In genomic region chr18:78092901-78093300, GRCh38 we compare ENCODE assay signal across 21 cellular contexts.
"Had no signal": no experiment of that assay in that cellular context is flagged by ENCODE, and none has a peak within 500 bp of the region (broad histone marks: within the 10 kb centered on the region; RNA-seq: fewer than 3 reads in every experiment).

No MANE protein-coding gene starts in this region.

- H3K4me3 ChIP-seq: SJSA1, SK-N-MC had no signal

- H3K27me3 Mint-ChIP-seq: T-cell had no signal

- ATAC-seq: T-cell had no signal

- H3K4me1 ChIP-seq: SJSA1 had no signal

- H3K4me1 Mint-ChIP-seq: T-cell had no signal

- FAIRE-seq: RCC 7860 had no signal

- H3K4me3 Mint-ChIP-seq: T-cell had no signal

- H3K36me3 Mint-ChIP-seq: T-cell had no signal

- H3K27me3 ChIP-seq: SJSA1 had no signal

- H3K27ac ChIP-seq: SJSA1, SK-N-MC had no signal

- H3K27ac Mint-ChIP-seq: T-cell had no signal

- H3K36me3 ChIP-seq: SJSA1 had no signal

- DNase-seq: KBM-7, NCI-H1092, NCI-H1105 treated with DMSO at 0.1 percent for 48 hours, NCI-H1417 treated with DMSO at 0.1 percent for 48 hours, NCI-H146, NCI-H1694 treated with DMSO at 0.1 percent for 48 hours, NCI-H1930, NCI-H2081, NCI-H2171 treated with DMSO at 0.1 percent for 48 hours, NCI-H345, NCI-H446 treated with DMSO at 0.1 percent for 48 hours, NCI-H510A treated with DMSO at 0.1 percent for 48 hours, NCI-H526, NCI-H82, Right ventricle myocardium superior, RPMI8226, SIG-M5, T-cell had no signal
